Comparison of ENCODE assay signal across 18 cellular contexts in the genomic region with DNA sequence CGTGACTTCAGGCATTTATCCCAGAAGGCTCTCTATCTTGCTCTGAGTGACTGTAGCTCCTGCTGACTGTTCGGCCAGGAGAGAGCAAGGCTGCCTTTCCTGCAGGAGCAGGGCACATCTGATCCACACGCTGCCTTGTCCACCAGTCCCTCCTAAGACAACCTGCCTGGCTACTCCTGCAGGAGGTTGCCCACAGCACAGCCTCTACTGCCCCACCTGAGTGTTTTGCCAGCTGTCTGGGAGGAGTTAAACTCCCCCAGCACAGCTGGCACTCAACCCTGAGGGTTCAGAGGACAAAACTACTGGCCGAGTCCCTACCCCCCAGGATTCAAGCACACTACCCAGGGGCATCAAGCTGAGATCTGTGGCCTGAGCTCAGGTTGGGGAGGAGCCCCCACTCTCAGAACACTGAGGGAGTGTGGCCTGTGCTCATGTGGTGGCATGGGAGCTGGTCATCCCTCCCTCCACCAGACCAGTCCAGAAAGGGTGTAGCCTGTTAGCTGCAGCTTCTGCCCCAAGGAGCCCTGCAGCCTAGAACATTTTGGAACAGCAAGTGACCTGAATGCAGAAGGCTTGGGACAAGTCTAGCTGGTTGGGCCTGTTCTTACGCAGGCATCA.
A peak's percentile ranks its signal among the peaks of the same experiment; 100 is the strongest.
DNase-seq lines count a peak whose midpoint lies in the region; ATAC-seq and TF ChIP-seq lines count a peak whose summit lies in the region.
"Had no signal": no experiment of that assay in that cellular context is flagged by ENCODE, and none has a peak within 500 bp of the region (broad histone marks: within the 10 kb centered on the region; RNA-seq: fewer than 3 reads in every experiment).

No MANE protein-coding gene starts in this region.

- H3K4me1 ChIP-seq in upper lobe of right lung: no peaks in the 10 kb centered on the region
- H3K4me1 ChIP-seq: SJCRH30 had no signal

- intact Hi-C loops in upper lobe of right lung (cut with DNase I): no loop called here

- H3K27me3 ChIP-seq in upper lobe of right lung: no peaks in the 10 kb centered on the region
- H3K27me3 ChIP-seq: SJCRH30 had no signal

- DNase-seq in NCI-H146 (lab: John Stamatoyannopoulos, UW) (peak; percentile 2), NCI-H146 treated with DMSO at 0.1 percent for 48 hours (lab: John Stamatoyannopoulos, UW; ENCODE audit: unreplicated experiment) (no peak), UCSD-AML1 (lab: John Stamatoyannopoulos, UW; ENCODE audit: unreplicated experiment) (peak; percentile 6), omental fat pad (ENCODE audit: low spot score) (no peak), upper lobe of right lung (no peak), GM20000 (ENCODE audit: low spot score) (no peak), caudate nucleus (lab: John Stamatoyannopoulos, UW) (no peak)
- DNase-seq: 8988T, DMS 273 treated with DMSO at 0.1 percent for 48 hours, GF-D8, Kasumi-1, MM.1S, NCI-H1092, NCI-H2107, NCI-H510A, SJCRH30 had no signal

- no peaks in the 10 kb centered on the region for H3K9me3 ChIP-seq in upper lobe of right lung
- H3K9me3 ChIP-seq: SJCRH30 had no signal

- TF ChIP-seq CTCF in omental fat pad (IDR thresholded peaks at IDR 0.05) (no peak), upper lobe of right lung (IDR thresholded peaks at IDR 0.05) (no peak), GM20000 (IDR thresholded peaks at IDR 0.05; ENCODE audit: extremely low read depth, missing control alignments) (no peak)

- no peaks in the 10 kb centered on the region for H3K36me3 ChIP-seq in upper lobe of right lung
- H3K36me3 ChIP-seq: SJCRH30 had no signal

- no peak overlapping the region for H3K4me3 ChIP-seq in upper lobe of right lung
- H3K4me3 ChIP-seq: SJCRH30 had no signal

- peak; percentile 23 for ATAC-seq in omental fat pad (ENCODE audit: low FRiP score)
- ATAC-seq in upper lobe of right lung: peak; percentile 19
- ATAC-seq in HG02852 (IDR thresholded peaks at IDR 0.05; ENCODE audit: unreplicated experiment): no peak

- no peak overlapping the region for H3K27ac ChIP-seq in upper lobe of right lung
- no peak overlapping the region for H3K27ac ChIP-seq in caudate nucleus (ENCODE audit: low read depth, low read length)
- H3K27ac ChIP-seq: HL-60, SJCRH30 had no signal

Comparison
In these comparisons a context has a peak if more than half of its experiments do, and no peak if none do; other contexts are left out.
1. DNase-seq: peak in NCI-H146 (single experiment) and UCSD-AML1 (single experiment); none in NCI-H146 treated with DMSO at 0.1 percent for 48 hours (single experiment), omental fat pad (single experiment), upper lobe of right lung (single experiment), GM20000 (single experiment) and caudate nucleus (0 of 61).